In the genomic region with DNA sequence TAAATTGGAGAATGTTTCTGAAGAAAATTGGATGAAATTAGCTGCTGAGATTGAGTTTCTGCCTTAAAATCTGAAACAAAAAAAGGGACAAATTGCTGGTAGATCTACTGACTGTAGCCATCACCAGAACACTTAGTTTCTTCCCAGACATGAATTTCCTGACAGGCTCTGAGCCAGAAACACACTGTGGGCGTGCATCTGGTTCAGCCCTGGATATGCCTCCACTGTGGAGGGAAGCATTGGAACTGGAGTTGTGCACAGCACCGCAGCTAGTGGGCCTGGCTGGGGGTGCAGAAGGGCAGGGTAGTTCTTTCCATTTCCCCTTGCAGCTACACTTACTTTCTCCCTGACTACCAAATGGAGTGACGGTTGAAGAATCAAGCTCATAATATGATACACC, we compare ENCODE assay signal across 20 cellular contexts. TPM values are rescaled to one million over a fixed set of nuclear protein-coding genes. Genes with fewer than 3 reads are reported as not detected.
"Had no signal": no experiment of that assay in that cellular context is flagged by ENCODE, and none has a peak within 500 bp of the region (broad histone marks: within the 10 kb centered on the region; RNA-seq: fewer than 3 reads in every experiment).

No MANE protein-coding gene starts in this region.

- H3K4me3 Mint-ChIP-seq: effector memory CD8-positive, alpha-beta T cell; stimulated activated naive B cell treated with anti-CD40 and anti-IgM and Interleukin-4, amounts not matched to agents 10 μg/mL and 1 μg/mL and 100 μg/mL, for 72 hours; T-helper 2 cell treated with Interferon-gamma antibody and Interleukin-4, amounts not matched to agents 5 μg/mL and 100 μg/mL, for 36 hours had no signal

- H3K27ac ChIP-seq: adrenal gland, epithelial cell of prostate, gastroesophageal sphincter, neutrophil, right atrium auricular region, skin epidermis, transverse colon had no signal

- H3K9me3 ChIP-seq: neutrophil had no signal

- ATAC-seq: effector memory CD8-positive, alpha-beta T cell; gastroesophageal sphincter; left ventricle myocardium superior; stimulated activated naive B cell treated with anti-CD40 and anti-IgM and Interleukin-4, amounts not matched to agents 10 μg/mL and 1 μg/mL and 100 μg/mL, for 72 hours had no signal

- H3K4me3 ChIP-seq: adrenal gland, gastroesophageal sphincter, right atrium auricular region, skin epidermis, transverse colon had no signal

- DNase-seq: activated CD4-positive, alpha-beta T cell treated with anti-CD3 and anti-CD28 coated beads, Interleukin-2, amount 50 U/mL, for 48 hours; activated CD4-positive, CD25-positive, alpha-beta regulatory T cell treated with anti-CD3 and anti-CD28 coated beads, Interleukin-2, amount 50 U/mL, for 72 hours; activated naive CD4-positive, alpha-beta T cell; adrenal gland; cortex of kidney; effector memory CD8-positive, alpha-beta T cell; left ventricle myocardium superior; stimulated activated naive B cell treated with anti-CD40 and anti-IgM and Interleukin-4, amounts not matched to agents 10 μg/mL and 1 μg/mL and 100 μg/mL, for 72 hours; SW 1271; transverse colon had no signal

- H3K27me3 ChIP-seq: adrenal gland, gastroesophageal sphincter, neutrophil, right atrium auricular region, transverse colon had no signal

- H3K4me1 ChIP-seq: adrenal gland, gastroesophageal sphincter, right atrium auricular region, transverse colon had no signal

- H3K27ac Mint-ChIP-seq: stimulated activated naive B cell treated with anti-CD40 and anti-IgM and Interleukin-4, amounts not matched to agents 10 μg/mL and 1 μg/mL and 100 μg/mL, for 72 hours; T-helper 2 cell treated with Interferon-gamma antibody and Interleukin-4, amounts not matched to agents 5 μg/mL and 100 μg/mL, for 36 hours had no signal

- H3K27me3 Mint-ChIP-seq: effector memory CD8-positive, alpha-beta T cell; stimulated activated naive B cell treated with anti-CD40 and anti-IgM and Interleukin-4, amounts not matched to agents 10 μg/mL and 1 μg/mL and 100 μg/mL, for 72 hours had no signal

RNA-seq across cellular contexts. Expression of a gene that starts 53.1 kb away (rescaled TPM):
- total RNA-seq: cardiac septum, left ventricle myocardium superior, mesenteric fat pad, myocyte, right atrium auricular region, subcutaneous adipose tissue, transverse colon had no signal
